22 cellular contexts compared by ENCODE assay signal in the genomic region with DNA sequence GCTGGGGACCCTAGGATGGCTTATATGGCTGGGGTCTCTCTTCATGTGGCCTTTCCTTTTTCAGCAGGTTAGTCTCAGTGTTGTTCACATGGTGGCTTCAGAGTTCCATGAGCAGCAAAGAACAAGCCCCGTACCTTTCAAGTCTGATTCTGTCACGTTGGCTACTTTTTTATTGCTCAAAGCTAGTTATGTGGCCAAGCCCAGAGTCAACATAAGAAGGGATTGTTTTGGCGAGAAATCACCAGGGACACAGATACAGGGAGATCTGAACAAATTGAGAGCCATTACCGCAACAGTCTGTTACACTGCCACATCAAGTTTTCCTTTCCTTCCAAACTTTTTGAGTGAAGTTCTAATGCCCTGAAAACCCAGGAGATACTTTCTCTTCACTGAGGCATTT.
"Had no signal": no experiment of that assay in that cellular context is flagged by ENCODE, and none has a peak within 500 bp of the region (broad histone marks: within the 10 kb centered on the region; RNA-seq: fewer than 3 reads in every experiment).

No MANE protein-coding gene starts in this region.

- ATAC-seq: activated CD8-positive, alpha-beta memory T cell treated with anti-CD3 and anti-CD28 coated beads, Interleukin-2, amount 10 ng/mL, durations not matched to agents 7 days and 5 days had no signal

- H3K27ac Mint-ChIP-seq: activated B cell treated with CpG ODN at 0.5 μM for 24 hours; activated CD4-positive, alpha-beta T cell treated with anti-CD3 and anti-CD28 coated beads, Interleukin-2, amount 10 ng/mL, durations not matched to agents 24 days and 14 days; activated CD8-positive, alpha-beta memory T cell treated with anti-CD3 and anti-CD28 coated beads, Interleukin-2, amount 10 ng/mL, durations not matched to agents 7 days and 5 days; activated naive CD4-positive, alpha-beta T cell treated with anti-CD3 and anti-CD28 coated beads, Interleukin-2, amount 10 ng/mL, durations not matched to agents 7 days and 5 days; activated naive CD8-positive, alpha-beta T cell treated with anti-CD3 and anti-CD28 coated beads for 36 hours; activated T-cell treated with anti-CD3 and anti-CD28 coated beads, Interleukin-2, amount 50 U/mL, for 24 hours; T-helper 1 cell treated with Interleukin-12 subunit alpha and Interleukin-12 subunit beta and Interleukin-4 antibody, amounts not matched to agents 30 μg/mL and 1 μg/mL, for 36 hours had no signal

- DNase-seq: activated B cell treated with CpG ODN at 0.5 μM for 24 hours; activated CD4-positive, alpha-beta T cell treated with anti-CD3 and anti-CD28 coated beads for 1 hour; activated CD4-positive, alpha-beta T cell treated with anti-CD3 and anti-CD28 coated beads, Interleukin-2, amount 10 ng/mL, durations not matched to agents 24 days and 14 days; activated CD4-positive, alpha-beta T cell treated with anti-CD3 and anti-CD28 coated beads, Interleukin-2, amount 50 U/mL, for 48 hours; activated CD8-positive, alpha-beta memory T cell treated with anti-CD3 and anti-CD28 coated beads, Interleukin-2, amount 10 ng/mL, durations not matched to agents 7 days and 5 days; activated gamma-delta T cell treated with Interleukin-2 at 50 U/mL for 16 hours; activated naive CD4-positive, alpha-beta T cell treated with anti-CD3 and anti-CD28 coated beads, Interleukin-2, amount 10 ng/mL, durations not matched to agents 7 days and 5 days; activated naive CD8-positive, alpha-beta T cell treated with anti-CD3 and anti-CD28 coated beads for 36 hours; activated T-cell treated with anti-CD3 and anti-CD28 coated beads, Interleukin-2, amount 50 U/mL, for 24 hours; adrenal gland; anterior cingulate cortex; MG63; NCI-H1105; NCI-H1436 treated with DMSO at 0.1 percent for 48 hours; NCI-H187; NCI-H2081; NCI-H510A treated with DMSO at 0.1 percent for 48 hours; NCI-H69; SHP77 had no signal

- H3K36me3 ChIP-seq: adrenal gland, MG63, SJSA1 had no signal

- H3K4me3 Mint-ChIP-seq: activated B cell treated with CpG ODN at 0.5 μM for 24 hours; activated CD4-positive, alpha-beta T cell treated with anti-CD3 and anti-CD28 coated beads, Interleukin-2, amount 10 ng/mL, durations not matched to agents 24 days and 14 days; activated CD8-positive, alpha-beta memory T cell treated with anti-CD3 and anti-CD28 coated beads, Interleukin-2, amount 10 ng/mL, durations not matched to agents 7 days and 5 days; activated naive CD4-positive, alpha-beta T cell treated with anti-CD3 and anti-CD28 coated beads, Interleukin-2, amount 10 ng/mL, durations not matched to agents 7 days and 5 days; activated naive CD8-positive, alpha-beta T cell treated with anti-CD3 and anti-CD28 coated beads for 36 hours; activated T-cell treated with anti-CD3 and anti-CD28 coated beads, Interleukin-2, amount 50 U/mL, for 24 hours; T-helper 1 cell treated with Interleukin-12 subunit alpha and Interleukin-12 subunit beta and Interleukin-4 antibody, amounts not matched to agents 30 μg/mL and 1 μg/mL, for 36 hours had no signal

- H3K9me3 Mint-ChIP-seq: activated B cell treated with CpG ODN at 0.5 μM for 24 hours; activated CD4-positive, alpha-beta T cell treated with anti-CD3 and anti-CD28 coated beads, Interleukin-2, amount 10 ng/mL, durations not matched to agents 24 days and 14 days; activated naive CD8-positive, alpha-beta T cell treated with anti-CD3 and anti-CD28 coated beads for 36 hours; activated T-cell treated with anti-CD3 and anti-CD28 coated beads, Interleukin-2, amount 50 U/mL, for 24 hours; T-helper 1 cell treated with Interleukin-12 subunit alpha and Interleukin-12 subunit beta and Interleukin-4 antibody, amounts not matched to agents 30 μg/mL and 1 μg/mL, for 36 hours had no signal

- H3K4me1 Mint-ChIP-seq: activated B cell treated with CpG ODN at 0.5 μM for 24 hours; activated CD4-positive, alpha-beta T cell treated with anti-CD3 and anti-CD28 coated beads, Interleukin-2, amount 10 ng/mL, durations not matched to agents 24 days and 14 days; activated CD8-positive, alpha-beta memory T cell treated with anti-CD3 and anti-CD28 coated beads, Interleukin-2, amount 10 ng/mL, durations not matched to agents 7 days and 5 days; activated naive CD4-positive, alpha-beta T cell treated with anti-CD3 and anti-CD28 coated beads, Interleukin-2, amount 10 ng/mL, durations not matched to agents 7 days and 5 days; activated naive CD8-positive, alpha-beta T cell treated with anti-CD3 and anti-CD28 coated beads for 36 hours had no signal

- H3K27me3 ChIP-seq: adrenal gland, MG63, SJSA1 had no signal

- H3K4me3 ChIP-seq: adrenal gland, MG63, SJSA1 had no signal

- H3K36me3 Mint-ChIP-seq: activated CD8-positive, alpha-beta memory T cell treated with anti-CD3 and anti-CD28 coated beads, Interleukin-2, amount 10 ng/mL, durations not matched to agents 7 days and 5 days; activated naive CD4-positive, alpha-beta T cell treated with anti-CD3 and anti-CD28 coated beads, Interleukin-2, amount 10 ng/mL, durations not matched to agents 7 days and 5 days; activated naive CD8-positive, alpha-beta T cell treated with anti-CD3 and anti-CD28 coated beads for 36 hours had no signal

- H3K4me1 ChIP-seq: adrenal gland, SJSA1 had no signal

- H3K9me3 ChIP-seq: adrenal gland, MG63 had no signal

- H3K27me3 Mint-ChIP-seq: activated B cell treated with CpG ODN at 0.5 μM for 24 hours; activated CD4-positive, alpha-beta T cell treated with anti-CD3 and anti-CD28 coated beads, Interleukin-2, amount 10 ng/mL, durations not matched to agents 24 days and 14 days; activated CD8-positive, alpha-beta memory T cell treated with anti-CD3 and anti-CD28 coated beads, Interleukin-2, amount 10 ng/mL, durations not matched to agents 7 days and 5 days; activated naive CD4-positive, alpha-beta T cell treated with anti-CD3 and anti-CD28 coated beads, Interleukin-2, amount 10 ng/mL, durations not matched to agents 7 days and 5 days; activated naive CD8-positive, alpha-beta T cell treated with anti-CD3 and anti-CD28 coated beads for 36 hours; activated T-cell treated with anti-CD3 and anti-CD28 coated beads, Interleukin-2, amount 50 U/mL, for 24 hours had no signal

- H3K9ac ChIP-seq: KMS-11 had no signal

- H3K27ac ChIP-seq: adrenal gland, KMS-11, SJSA1 had no signal

- H3K4me2 ChIP-seq: KMS-11 had no signal
